ENCODE assay signal across 11 cellular contexts in genomic region chr4:102687982-102688433, GRCh38.
DNase-seq lines count a peak whose midpoint lies in the region; ATAC-seq and TF ChIP-seq lines count a peak whose summit lies in the region.
"Had no signal": no experiment of that assay in that cellular context is flagged by ENCODE, and none has a peak within 500 bp of the region (broad histone marks: within the 10 kb centered on the region; RNA-seq: fewer than 3 reads in every experiment).

No MANE protein-coding gene starts in this region.

- H3K27me3 Mint-ChIP-seq in stimulated activated naive CD8-positive, alpha-beta T cell treated with anti-CD3 and anti-CD28 coated beads, Interleukin-15, amount 100 ng/mL, for 72 hours: no peaks in the 10 kb centered on the region

- TF ChIP-seq CTCF in fibroblast of mammary gland (conservative IDR thresholded peaks at IDR 0.05; ENCODE audit: control insufficient read depth, insufficient read depth, low read depth, low read length) (no peak), lower lobe of right lung (IDR thresholded peaks at IDR 0.05) (no peak)

- DNase-seq in fibroblast of mammary gland (ENCODE audit: low read depth) (peak; percentile 10), lower lobe of right lung (no peak), SIG-M5 treated with dmso at 0.1 percent for 504 hours (lab: John Stamatoyannopoulos, UW; ENCODE audit: unreplicated experiment) (no peak), ecto neural progenitor cell (ENCODE audit: low spot score) (no peak)
- DNase-seq in stimulated activated naive CD8-positive, alpha-beta T cell treated with anti-CD3 and anti-CD28 coated beads, Interleukin-15, amount 100 ng/mL, for 72 hours: no peak
- DNase-seq: activated gamma-delta T cell treated with Interleukin-2 at 50 U/mL for 16 hours, NCI-H446 treated with DMSO at 0.1 percent for 48 hours, pancreas had no signal

- peak; percentile 25 for ATAC-seq in GM18520 (IDR thresholded peaks at IDR 0.05; ENCODE audit: unreplicated experiment)
- peak; percentile 29 for ATAC-seq in GM21619 (IDR thresholded peaks at IDR 0.05; ENCODE audit: unreplicated experiment)
- ATAC-seq in HG03175 (IDR thresholded peaks at IDR 0.05; ENCODE audit: unreplicated experiment): peak; percentile 57
- no peak for ATAC-seq in lower lobe of right lung
- no peak for ATAC-seq in stimulated activated naive CD8-positive, alpha-beta T cell treated with anti-CD3 and anti-CD28 coated beads, Interleukin-15, amount 100 ng/mL, for 72 hours

- no peaks in the 10 kb centered on the region for H3K9me3 ChIP-seq in lower lobe of right lung
- H3K9me3 ChIP-seq: pancreas had no signal

- H3K36me3 ChIP-seq in lower lobe of right lung: peaks cover 20% of the 10 kb centered on the region

- H3K9me3 Mint-ChIP-seq in stimulated activated naive CD8-positive, alpha-beta T cell treated with anti-CD3 and anti-CD28 coated beads, Interleukin-15, amount 100 ng/mL, for 72 hours: no peaks in the 10 kb centered on the region

- H3K4me3 ChIP-seq in fibroblast of mammary gland (ENCODE audit: control insufficient read depth, low read depth, low read length) (no peak overlapping the region), lower lobe of right lung (no peak overlapping the region)
- H3K4me3 ChIP-seq: pancreas had no signal

- no peaks in the 10 kb centered on the region for H3K4me1 Mint-ChIP-seq in stimulated activated naive CD8-positive, alpha-beta T cell treated with anti-CD3 and anti-CD28 coated beads, Interleukin-15, amount 100 ng/mL, for 72 hours

- no peaks in the 10 kb centered on the region for H3K27me3 ChIP-seq in lower lobe of right lung (ENCODE audit: low read depth)
- H3K27me3 ChIP-seq: pancreas had no signal

- H3K4me1 ChIP-seq in lower lobe of right lung: peaks cover 5% of the 10 kb centered on the region
- H3K4me1 ChIP-seq: pancreas had no signal

- intact Hi-C loops in lower lobe of right lung (cut with DNase I): no loop called here

- no peak overlapping the region for H3K27ac Mint-ChIP-seq in stimulated activated naive CD8-positive, alpha-beta T cell treated with anti-CD3 and anti-CD28 coated beads, Interleukin-15, amount 100 ng/mL, for 72 hours

- H3K27ac ChIP-seq in lower lobe of right lung: no peak overlapping the region
- H3K27ac ChIP-seq: pancreas had no signal

- no peak overlapping the region for H3K4me3 Mint-ChIP-seq in stimulated activated naive CD8-positive, alpha-beta T cell treated with anti-CD3 and anti-CD28 coated beads, Interleukin-15, amount 100 ng/mL, for 72 hours

Comparison
In these comparisons a context has a peak if more than half of its experiments do, and no peak if none do; other contexts are left out.
1. ATAC-seq: peak in GM18520 (single experiment), GM21619 (single experiment) and HG03175 (single experiment); none in lower lobe of right lung (0 of 2) and stimulated activated naive CD8-positive, alpha-beta T cell treated with anti-CD3 and anti-CD28 coated beads, Interleukin-15, amount 100 ng/mL, for 72 hours (single experiment).